ENCODE assay signal across 9 cellular contexts in the genomic region with DNA sequence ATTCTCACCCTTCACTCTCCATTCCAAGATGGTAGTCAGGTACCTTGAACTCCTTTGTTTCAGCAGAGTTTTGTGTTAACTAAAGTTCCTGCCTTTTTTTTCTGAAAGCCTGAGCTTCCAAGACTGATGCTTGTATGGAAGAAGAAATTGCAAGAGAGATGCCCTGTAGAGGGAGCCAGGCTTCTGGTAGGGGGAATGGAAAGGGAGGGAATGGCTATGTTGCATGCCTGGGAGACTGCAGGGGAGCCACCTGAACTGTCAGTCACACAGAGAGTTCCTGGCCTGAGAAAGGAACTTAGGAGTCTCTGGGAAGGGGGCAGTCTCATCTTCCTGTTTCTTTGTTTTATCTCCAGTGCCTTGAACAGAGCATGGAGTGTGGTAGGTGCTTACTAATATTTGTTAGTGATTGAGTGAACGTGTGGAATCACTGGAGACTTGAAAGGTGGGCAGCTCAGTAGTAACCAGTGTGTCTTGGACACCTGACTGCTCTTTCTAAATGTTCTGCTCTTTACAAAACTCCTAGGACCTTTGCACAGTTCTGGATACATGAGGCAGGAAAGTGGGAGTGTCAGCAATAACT.
DNase-seq lines count a peak whose midpoint lies in the region; ATAC-seq and TF ChIP-seq lines count a peak whose summit lies in the region.
"Had no signal": no experiment of that assay in that cellular context is flagged by ENCODE, and none has a peak within 500 bp of the region (broad histone marks: within the 10 kb centered on the region; RNA-seq: fewer than 3 reads in every experiment).

No MANE protein-coding gene starts in this region.

- H3K27me3 Mint-ChIP-seq in activated CD4-positive, alpha-beta T cell treated with anti-CD3 and anti-CD28 coated beads, Interleukin-2, amount 10 ng/mL, durations not matched to agents 24 days and 14 days, result no peaks in the 10 kb centered on the region

- no peaks in the 10 kb centered on the region for H3K36me3 Mint-ChIP-seq in activated CD4-positive, alpha-beta T cell treated with anti-CD3 and anti-CD28 coated beads, Interleukin-2, amount 10 ng/mL, durations not matched to agents 24 days and 14 days (ENCODE audit: low read depth)

- no peak overlapping the region for H3K27ac Mint-ChIP-seq in activated CD4-positive, alpha-beta T cell treated with anti-CD3 and anti-CD28 coated beads, Interleukin-2, amount 10 ng/mL, durations not matched to agents 24 days and 14 days

- intact Hi-C loops in activated CD4-positive, alpha-beta T cell treated with anti-CD3 and anti-CD28 coated beads, Interleukin-2, amount 10 ng/mL, durations not matched to agents 24 days and 14 days (cut with micrococcal nuclease), result no loop called here

- H3K9me3 Mint-ChIP-seq in activated CD4-positive, alpha-beta T cell treated with anti-CD3 and anti-CD28 coated beads, Interleukin-2, amount 10 ng/mL, durations not matched to agents 24 days and 14 days, result no peaks in the 10 kb centered on the region

- in situ Hi-C loops in KBM-7 (cut with MboI; ENCODE audit: low pct_unique_long_range_greater_than_20kb, low sequenced_read_pairs), result no loop called here

- no peaks in the 10 kb centered on the region for H3K4me1 Mint-ChIP-seq in activated CD4-positive, alpha-beta T cell treated with anti-CD3 and anti-CD28 coated beads, Interleukin-2, amount 10 ng/mL, durations not matched to agents 24 days and 14 days

- peak; percentile 39 for TF ChIP-seq CTCF in cardiac fibroblast (IDR thresholded peaks at IDR 0.05; ENCODE audit: low read depth, low read length)

- no peak overlapping the region for H3K4me3 Mint-ChIP-seq in activated CD4-positive, alpha-beta T cell treated with anti-CD3 and anti-CD28 coated beads, Interleukin-2, amount 10 ng/mL, durations not matched to agents 24 days and 14 days

- no peak for ATAC-seq in GM21737 (IDR thresholded peaks at IDR 0.05; ENCODE audit: unreplicated experiment)

- DNase-seq in DMS53 treated with DMSO at 0.1 percent for 48 hours (lab: John Stamatoyannopoulos, UW; ENCODE audit: unreplicated experiment) (peak; percentile 27), KBM-7 (peak; percentile 11), cardiac fibroblast (ENCODE audit: low read depth in 2 of 2) (peak; percentile 20 to 46), mucosa of gallbladder (ENCODE audit: low spot score) (peak; percentile 11), DMS79 (lab: John Stamatoyannopoulos, UW) (no peak), AML-193 (lab: John Stamatoyannopoulos, UW) (no peak)
- no peak for DNase-seq in activated CD4-positive, alpha-beta T cell treated with anti-CD3 and anti-CD28 coated beads, Interleukin-2, amount 10 ng/mL, durations not matched to agents 24 days and 14 days
- DNase-seq: effector CD4-positive, alpha-beta T cell had no signal

- no peak overlapping the region for H3K4me3 ChIP-seq in cardiac fibroblast (replicated peaks in 1 of 2; ENCODE audit: low read depth in 2 of 2, low read length in 2 of 2)

Comparison
In these comparisons a context has a peak if more than half of its experiments do, and no peak if none do; other contexts are left out.
1. DNase-seq: peak in DMS53 treated with DMSO at 0.1 percent for 48 hours (single experiment), KBM-7 (single experiment), cardiac fibroblast (2 of 2) and mucosa of gallbladder (single experiment); none in DMS79 (single experiment), activated CD4-positive, alpha-beta T cell treated with anti-CD3 and anti-CD28 coated beads, Interleukin-2, amount 10 ng/mL, durations not matched to agents 24 days and 14 days (single experiment) and AML-193 (0 of 2).